12 cellular contexts compared by ENCODE assay signal in genomic region chr18:34913837-34914755, GRCh38.
DNase-seq lines count a peak whose midpoint lies in the region; ATAC-seq and TF ChIP-seq lines count a peak whose summit lies in the region.
"Had no signal": no experiment of that assay in that cellular context is flagged by ENCODE, and none has a peak within 500 bp of the region (broad histone marks: within the 10 kb centered on the region; RNA-seq: fewer than 3 reads in every experiment).

No MANE protein-coding gene starts in this region.

- H4K8ac ChIP-seq in neuronal stem cell (ENCODE audit: low read depth, low read length): no peak overlapping the region

- no peaks in the 10 kb centered on the region for H3K36me3 Mint-ChIP-seq in activated CD4-positive, alpha-beta T cell treated with anti-CD3 and anti-CD28 coated beads, Interleukin-2, amount 10 ng/mL, durations not matched to agents 7 days and 5 days (ENCODE audit: low read depth)

- H3K4me2 ChIP-seq in neuronal stem cell (ENCODE audit: insufficient read depth, low read length, poor library complexity, severe bottlenecking): no peak overlapping the region

- H2AK5ac ChIP-seq in neuronal stem cell (ENCODE audit: low read depth, low read length): no peak overlapping the region

- H4K91ac ChIP-seq in neuronal stem cell (ENCODE audit: low read depth, low read length, poor library complexity): no peak overlapping the region

- H3K27ac Mint-ChIP-seq in activated CD4-positive, alpha-beta T cell treated with anti-CD3 and anti-CD28 coated beads, Interleukin-2, amount 10 ng/mL, durations not matched to agents 7 days and 5 days: no peak overlapping the region

- no peaks in the 10 kb centered on the region for H3K79me1 ChIP-seq in neuronal stem cell (ENCODE audit: low read depth, low read length)

- H3K4me1 Mint-ChIP-seq in activated CD4-positive, alpha-beta T cell treated with anti-CD3 and anti-CD28 coated beads, Interleukin-2, amount 10 ng/mL, durations not matched to agents 7 days and 5 days: no peaks in the 10 kb centered on the region

- H3K9me3 Mint-ChIP-seq in activated CD4-positive, alpha-beta T cell treated with anti-CD3 and anti-CD28 coated beads, Interleukin-2, amount 10 ng/mL, durations not matched to agents 7 days and 5 days: no peaks in the 10 kb centered on the region

- H2AFZ ChIP-seq in neuronal stem cell (ENCODE audit: low read length): peak overlapping the region; percentile 88
- H2AFZ ChIP-seq: parathyroid adenoma had no signal

- no peaks in the 10 kb centered on the region for H3K27me3 Mint-ChIP-seq in activated CD4-positive, alpha-beta T cell treated with anti-CD3 and anti-CD28 coated beads, Interleukin-2, amount 10 ng/mL, durations not matched to agents 7 days and 5 days

- no peak overlapping the region for H3K14ac ChIP-seq in neuronal stem cell (ENCODE audit: low read length)

- peaks cover 0 to 10% of the 10 kb centered on the region in 2 donors for H3K4me1 ChIP-seq in neuronal stem cell (ENCODE audit: control insufficient read depth in 2 of 2, insufficient read depth in 1 of 2, low read depth in 1 of 2, low read length in 2 of 2)
- H3K4me1 ChIP-seq: parathyroid adenoma had no signal

- H2BK12ac ChIP-seq in neuronal stem cell (ENCODE audit: low read length): no peak overlapping the region

- no peak overlapping the region for H3K23ac ChIP-seq in neuronal stem cell (ENCODE audit: low read depth, low read length, poor library complexity)

- H2BK5ac ChIP-seq in neuronal stem cell (ENCODE audit: low read length): no peak overlapping the region

- no peaks in the 10 kb centered on the region for H3K9me3 ChIP-seq in neuronal stem cell (replicated peaks in 1 of 2; ENCODE audit: control insufficient read depth in 2 of 2, insufficient read depth in 1 of 2, low read depth in 1 of 2, low read length in 2 of 2)

- no peak overlapping the region for H3K4me3 Mint-ChIP-seq in activated CD4-positive, alpha-beta T cell treated with anti-CD3 and anti-CD28 coated beads, Interleukin-2, amount 10 ng/mL, durations not matched to agents 7 days and 5 days

- H3K9ac ChIP-seq in neuronal stem cell (ENCODE audit: low read depth, low read length, poor library complexity): no peak overlapping the region
- H3K9ac ChIP-seq: parathyroid adenoma had no signal

- whole genome bisulfite sequencing in neuronal stem cell (ENCODE audit: extremely low coverage in 2 of 2, insufficient read length in 2 of 2, insufficient replicate concordance in 1 of 2), 2 donors: no CpG with 5 or more reads among the region's 4 CpGs

- no peak overlapping the region for H3K4me3 ChIP-seq in neuronal stem cell (ENCODE audit: low read length in 2 of 2)

- no peaks in the 10 kb centered on the region for H3K27me3 ChIP-seq in neuronal stem cell (ENCODE audit: control insufficient read depth in 3 of 3, insufficient read depth in 3 of 3, low read depth in 1 of 3, low read length in 3 of 3)

- no peak overlapping the region for H3K4ac ChIP-seq in neuronal stem cell (ENCODE audit: low read length)

- ATAC-seq in HG02763 (IDR thresholded peaks at IDR 0.05; ENCODE audit: unreplicated experiment): no peak

- no peak overlapping the region for H2BK15ac ChIP-seq in neuronal stem cell (ENCODE audit: low read length)

- H3K27ac ChIP-seq in neuronal stem cell (replicated peaks; ENCODE audit: low read length): no peak overlapping the region
- H3K27ac ChIP-seq: parathyroid adenoma had no signal

- POLR2A ChIA-PET in activated CD4-positive, alpha-beta T cell treated with anti-CD3 and anti-CD28 coated beads, Interleukin-2, amount 10 ng/mL, durations not matched to agents 7 days and 5 days (lab: Charles Lee): no interaction called here

- no peak overlapping the region for H2BK120ac ChIP-seq in neuronal stem cell (ENCODE audit: low read depth, low read length)

- in situ Hi-C loops in SK-MEL-5 (cut with HindIII; ENCODE audit: low pct_unique_long_range_greater_than_20kb, low sequenced_read_pairs): no loop called here
- in situ Hi-C loops in GM13977 (cut with MboI; ENCODE audit: low pct_unique_long_range_greater_than_20kb, low sequenced_read_pairs, unreplicated experiment): no loop called here

- no peak for TF ChIP-seq CTCF in GM13977 (IDR thresholded peaks at IDR 0.05; ENCODE audit: extremely low read depth, insufficient read depth, missing control alignments)

- H3K36me3 ChIP-seq in neuronal stem cell (replicated peaks in 1 of 2; ENCODE audit: control insufficient read depth in 2 of 2, insufficient read depth in 2 of 2, low read length in 2 of 2): no peaks in the 10 kb centered on the region

- CTCF ChIA-PET in activated CD4-positive, alpha-beta T cell treated with anti-CD3 and anti-CD28 coated beads, Interleukin-2, amount 10 ng/mL, durations not matched to agents 7 days and 5 days (lab: Charles Lee): no interaction called here

- DNase-seq in Daoy (ENCODE audit: low read depth): peak; percentile 35
- peak; percentile 67 for DNase-seq in SK-MEL-5 (ENCODE audit: low read depth, low spot score)
- DNase-seq in foreskin melanocyte: peak; percentile 46
- no peak for DNase-seq in neuronal stem cell (ENCODE audit: low spot score)
- no peak for DNase-seq in 8988T
- no peak for DNase-seq in activated CD4-positive, alpha-beta T cell treated with anti-CD3 and anti-CD28 coated beads, Interleukin-2, amount 10 ng/mL, durations not matched to agents 7 days and 5 days
- DNase-seq in GM13977 (ENCODE audit: low spot score): no peak
- DNase-seq: amniotic stem cell; Karpas-422; stimulated activated CD4-positive, alpha-beta T cell treated with anti-CD3 and anti-CD28 coated beads, Interleukin-4, amount 100 ng/mL, for 24 hours had no signal

- H3K18ac ChIP-seq in neuronal stem cell (ENCODE audit: low read length): no peak overlapping the region

Comparison
In these comparisons a context has a peak if more than half of its experiments do, and no peak if none do; other contexts are left out.
1. DNase-seq: peak in Daoy (single experiment), SK-MEL-5 (single experiment) and foreskin melanocyte (single experiment); none in neuronal stem cell (single experiment), 8988T (single experiment), activated CD4-positive, alpha-beta T cell treated with anti-CD3 and anti-CD28 coated beads, Interleukin-2, amount 10 ng/mL, durations not matched to agents 7 days and 5 days (single experiment) and GM13977 (single experiment).